In genomic region chr4:40307627-40308497, GRCh38 we compare ENCODE assay signal across 1 cellular context.
A peak's percentile ranks its signal among the peaks of the same experiment; 100 is the strongest.
TF ChIP-seq lines count a peak whose summit lies in the region.

No MANE protein-coding gene starts in this region.

TF ChIP-seq in K562, 482 proteins besides CTCF, POLR2A, EP300 and RAD21 (continued from another document and continues in another):
- TF ChIP-seq CHD7 (IDR thresholded peaks at IDR 0.05; ENCODE audit: low read depth, low read length) (no peak), ZSCAN29 (IDR thresholded peaks at IDR 0.05) (no peak), MBD1 (CRISPR knock-in tag; IDR thresholded peaks at IDR 0.05) (no peak), RBM34 (IDR thresholded peaks at IDR 0.05; ENCODE audit: borderline replicate concordance, insufficient read depth, low read length) (no peak), ZNF282 (CRISPR knock-in tag; IDR thresholded peaks at IDR 0.05) (no peak), HMG20A (CRISPR knock-in tag; conservative IDR thresholded peaks at IDR 0.05) (no peak), ZFPM2 (CRISPR knock-in tag; IDR thresholded peaks at IDR 0.05) (no peak), LARP7 (IDR thresholded peaks at IDR 0.05) (no peak), MLX (CRISPR knock-in tag; conservative IDR thresholded peaks at IDR 0.05) (no peak), ZBTB7A (IDR thresholded peaks at IDR 0.05; ENCODE audit: borderline replicate concordance, control insufficient read depth, low read depth, low read length) (no peak), SRSF1 (IDR thresholded peaks at IDR 0.05; ENCODE audit: low read depth, low read length) (no peak), ZNF778 (CRISPR knock-in tag; IDR thresholded peaks at IDR 0.05) (no peak), TEAD2 (tag; IDR thresholded peaks at IDR 0.05) (no peak), FOXP4 (CRISPR knock-in tag; IDR thresholded peaks at IDR 0.05; ENCODE audit: borderline replicate concordance) (no peak), ZBTB5 (IDR thresholded peaks at IDR 0.05) (no peak), ETV6 (IDR thresholded peaks at IDR 0.05; ENCODE audit: borderline replicate concordance in 1 of 2, low read depth in 2 of 2, low read length in 1 of 2) (peak in 1 of 2 experiments; percentile 57; a peak in 1 of 4 replicates), ETV6 (CRISPR knock-in tag; IDR thresholded peaks at IDR 0.05; ENCODE audit: borderline replicate concordance) (no peak), HDGF (IDR thresholded peaks at IDR 0.05) (no peak), POLR2AphosphoS5 (IDR thresholded peaks at IDR 0.05; ENCODE audit: control insufficient read depth, insufficient read depth, low read depth, low read length) (peak; percentile 87), EP400 (IDR thresholded peaks at IDR 0.05) (no peak), ZNF586 (CRISPR knock-in tag; conservative IDR thresholded peaks at IDR 0.05) (no peak), ZNF584 (CRISPR knock-in tag; IDR thresholded peaks at IDR 0.05; ENCODE audit: low read depth) (0 out of 2 replicates have a peak, but pooled peaks have one; percentile 31), ZNF165 (CRISPR knock-in tag; IDR thresholded peaks at IDR 0.05; ENCODE audit: borderline replicate concordance) (no peak), NUFIP1 (IDR thresholded peaks at IDR 0.05; ENCODE audit: partially characterized antibody) (no peak), PTTG1 (tag; IDR thresholded peaks at IDR 0.05; ENCODE audit: low read depth) (no peak), TARDBP (IDR thresholded peaks at IDR 0.05) (no peak), RREB1 (CRISPR knock-in tag; IDR thresholded peaks at IDR 0.05) (no peak), HDAC3 (IDR thresholded peaks at IDR 0.05; ENCODE audit: borderline replicate concordance, partially characterized antibody) (peak; percentile 22), ZNF253 (CRISPR knock-in tag; conservative IDR thresholded peaks at IDR 0.05) (no peak), TFAP4 (CRISPR knock-in tag; IDR thresholded peaks at IDR 0.05; ENCODE audit: borderline replicate concordance) (0 out of 2 replicates have a peak, but pooled peaks have one; percentile 28)
